8 cellular contexts compared by ENCODE assay signal in genomic region chr6:165049362-165049761, GRCh38.
DNase-seq lines count a peak whose midpoint lies in the region; ATAC-seq, FAIRE-seq and TF ChIP-seq lines count a peak whose summit lies in the region.

No MANE protein-coding gene starts in this region.

- FAIRE-seq in urothelium cell line (lab: Jason Lieb, UNC), result peak; percentile 35

- POLR2A ChIA-PET in AG04450 (lab: Yijun Ruan, JAX), result no interaction called here

- H3K4me3 ChIP-seq in AG04450 (ENCODE audit: low read depth, low read length), result no peak overlapping the region
- H3K4me3 ChIP-seq in OCI-LY3 (ENCODE audit: low read length), result no peak overlapping the region
- H3K4me3 ChIP-seq in epithelial cell of proximal tubule (ENCODE audit: low read depth, low read length), result no peak overlapping the region

- H3K36me3 ChIP-seq in OCI-LY3 (replicated peaks; ENCODE audit: low read depth, low read length), result no peaks in the 10 kb centered on the region

- no peaks in the 10 kb centered on the region for H4K20me1 ChIP-seq in OCI-LY3 (ENCODE audit: insufficient read depth, low read length)

- H3K4me2 ChIP-seq in OCI-LY3 (ENCODE audit: low read length), result no peak overlapping the region

- H2AFZ ChIP-seq in OCI-LY3 (ENCODE audit: low read depth, low read length), result no peak overlapping the region

- no peak overlapping the region for H3K9ac ChIP-seq in OCI-LY3 (ENCODE audit: low read length)

- TF ChIP-seq CTCF in AG04450 (IDR thresholded peaks at IDR 0.05; ENCODE audit: low read depth, low read length) (peak; percentile 11; the same call in 1 of the 2 replicates), GM10266 (IDR thresholded peaks at IDR 0.05; ENCODE audit: control insufficient read depth, insufficient read depth, low read depth, missing control alignments) (peak; percentile 26), OCI-LY3 (IDR thresholded peaks at IDR 0.05; ENCODE audit: low read depth, low read length) (peak; percentile 49), epithelial cell of proximal tubule (conservative IDR thresholded peaks at IDR 0.05; ENCODE audit: low read depth, low read length) (peak; percentile 50)

- H3K79me2 ChIP-seq in OCI-LY3 (ENCODE audit: low read length), result no peaks in the 10 kb centered on the region

- CTCF ChIA-PET in AG04450 (lab: Charles Lee), result no interaction called here

- no peaks in the 10 kb centered on the region for H3K27me3 ChIP-seq in AG04450 (ENCODE audit: control insufficient read depth, insufficient read depth, low read length)
- no peaks in the 10 kb centered on the region for H3K27me3 ChIP-seq in OCI-LY3 (ENCODE audit: low read depth, low read length)

- no peak for ATAC-seq in HG02885 (IDR thresholded peaks at IDR 0.05; ENCODE audit: poor library complexity, unreplicated experiment)

- H3K9me3 ChIP-seq in AG04450 (ENCODE audit: control insufficient read depth, insufficient read depth, low read length) (peaks cover 13% of the 10 kb centered on the region), OCI-LY3 (ENCODE audit: insufficient read depth, low read length) (no peaks in the 10 kb centered on the region)

- DNase-seq in AG04450 (ENCODE audit: low read depth, low spot score) (no peak), GM10266 (ENCODE audit: extremely low spot score) (no peak), epithelial cell of proximal tubule (ENCODE audit: low read depth) (no peak), urothelium cell line (ENCODE audit: low spot score) (peak; percentile 39), occipital lobe (lab: John Stamatoyannopoulos, UW) (no peak)
- no peak for DNase-seq in activated CD8-positive, alpha-beta memory T cell treated with anti-CD3 and anti-CD28 coated beads, Interleukin-2, amount 50 U/mL, for 4 hours

- no peaks in the 10 kb centered on the region for H3K4me1 ChIP-seq in OCI-LY3 (ENCODE audit: low read length)

- H3K27ac ChIP-seq in AG04450 (ENCODE audit: low read depth, low read length) (no peak overlapping the region), OCI-LY3 (ENCODE audit: low read length) (no peak overlapping the region)
